In the genomic region with DNA sequence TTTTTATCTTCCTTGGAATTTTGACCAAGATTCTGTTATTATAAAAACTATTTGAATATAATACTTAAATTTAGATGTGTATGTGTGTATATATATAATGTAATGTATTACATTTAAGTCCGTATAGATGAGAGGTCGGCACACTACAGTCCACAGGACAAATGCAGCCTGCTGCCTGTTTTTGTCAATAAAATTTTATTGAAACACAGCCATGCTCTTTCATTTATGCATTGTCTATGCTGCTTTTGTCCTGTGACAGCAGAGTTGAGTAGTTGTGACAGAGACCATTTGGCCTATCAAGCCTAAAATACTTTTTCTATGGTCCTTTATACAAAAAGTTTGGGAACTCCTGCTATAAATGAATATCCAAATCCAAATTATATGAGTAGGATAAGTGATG, we compare ENCODE assay signal across 10 cellular contexts.
"Had no signal": no experiment of that assay in that cellular context is flagged by ENCODE, and none has a peak within 500 bp of the region (broad histone marks: within the 10 kb centered on the region; RNA-seq: fewer than 3 reads in every experiment).

No MANE protein-coding gene starts in this region.

- H3K9ac ChIP-seq: GM23248 had no signal

- H3K36me3 ChIP-seq: HAP-1 had no signal

- ATAC-seq: GM23338, HCT116 had no signal

- H3K27ac ChIP-seq: GM23248 had no signal

- DNase-seq: GM23248, GOT3, H7, H9, HCEC 1CT, HFFc6 had no signal

- H3K4me2 ChIP-seq: GM23338 had no signal

- H3K9me3 ChIP-seq: HAP-1 had no signal

- H2AFZ ChIP-seq: GM23248, GM23338 had no signal

- FAIRE-seq: H1 had no signal

- H3K4me3 ChIP-seq: GM23248, GM23338, HAP-1 had no signal
